In genomic region chr6:40456390-40457013, GRCh38 we compare ENCODE assay signal across 24 cellular contexts.
A peak's percentile ranks its signal among the peaks of the same experiment; 100 is the strongest.
DNase-seq lines count a peak whose midpoint lies in the region; ATAC-seq, FAIRE-seq and TF ChIP-seq lines count a peak whose summit lies in the region.
"Had no signal": no experiment of that assay in that cellular context is flagged by ENCODE, and none has a peak within 500 bp of the region (broad histone marks: within the 10 kb centered on the region; RNA-seq: fewer than 3 reads in every experiment).

No MANE protein-coding gene starts in this region.

- peak; percentile 58 for FAIRE-seq in bronchial epithelial cell (lab: Jason Lieb, UNC)
- FAIRE-seq in H54 (lab: Jason Lieb, UNC), result no peak
- FAIRE-seq: G401.6, K562 had no signal

- H3K4me1 ChIP-seq in right lobe of liver, result peaks cover 0 to 6% (median 0%) of the 10 kb centered on the region in 4 donors
- H3K4me1 ChIP-seq: HAP-1 had no signal

- H3K27ac ChIP-seq in WERI-Rb-1, result peak overlapping the region; percentile 8; the same call in 1 of the 2 replicates
- H3K27ac ChIP-seq in right lobe of liver, result no peak overlapping the region
- H3K27ac ChIP-seq: RWPE1 had no signal

- TF ChIP-seq CTCF in WERI-Rb-1 (IDR thresholded peaks at IDR 0.05; ENCODE audit: low read depth, low read length), result no peak
- TF ChIP-seq CTCF in bronchial epithelial cell (IDR thresholded peaks at IDR 0.05; ENCODE audit: insufficient read depth, low read length, severe bottlenecking), result no peak
- TF ChIP-seq CTCF in right lobe of liver (IDR thresholded peaks at IDR 0.05), result no peak

- H3K9me3 ChIP-seq in WERI-Rb-1 (ENCODE audit: severe bottlenecking), result no peaks in the 10 kb centered on the region
- no peaks in the 10 kb centered on the region for H3K9me3 ChIP-seq in right lobe of liver
- H3K9me3 ChIP-seq: HAP-1 had no signal

- ATAC-seq in right lobe of liver (peak; percentile 61 to 92 (median 74)), GM21367 (IDR thresholded peaks at IDR 0.05; ENCODE audit: unreplicated experiment) (no peak)
- ATAC-seq: GM23338, K562, Panc1 had no signal

- intact Hi-C loops in right lobe of liver (cut with DNase I), result no loop called here

- DNase-seq in WERI-Rb-1 (no peak), bronchial epithelial cell (ENCODE audit: low read depth) (no peak), right lobe of liver (no peak), superior temporal gyrus (ENCODE audit: extremely low spot score) (peak; percentile 48), kidney glomerular epithelial cell (lab: John Stamatoyannopoulos, UW) (no peak), H54 (ENCODE audit: insufficient read length, low spot score) (no peak)
- DNase-seq: C1 segment of cervical spinal cord; CD4-positive, alpha-beta memory T cell; COR-L47; HFFc6; Kasumi-1; NCI-H1092 treated with DMSO at 0.1 percent for 48 hours; NCI-H1436; NCI-H187 treated with DMSO at 0.1 percent for 48 hours; NCI-H524 treated with DMSO at 0.1 percent for 48 hours; NCI-H82; SHP77 had no signal

- H3K36me3 ChIP-seq in WERI-Rb-1 (no peaks in the 10 kb centered on the region; the same call in 1 of the 2 replicates), bronchial epithelial cell (ENCODE audit: control insufficient read depth, insufficient read depth, low read length) (no peaks in the 10 kb centered on the region), right lobe of liver (no peaks in the 10 kb centered on the region)
- H3K36me3 ChIP-seq: HAP-1 had no signal

- no peak overlapping the region for H3K4me3 ChIP-seq in WERI-Rb-1 (ENCODE audit: low read depth, low read length)
- H3K4me3 ChIP-seq in bronchial epithelial cell (ENCODE audit: low read depth, low read length), result no peak overlapping the region
- H3K4me3 ChIP-seq in right lobe of liver, result no peak overlapping the region
- H3K4me3 ChIP-seq: GM23338, HAP-1, K562 had no signal

- TF ChIP-seq POLR2A in right lobe of liver (IDR thresholded peaks at IDR 0.05) (no peak), H54 (IDR thresholded peaks at IDR 0.05; ENCODE audit: low read depth, low read length) (no peak)

- 38% methylated on average over 5 of the region's 5 CpGs for WGBS in right lobe of liver (ENCODE audit: insufficient coverage, low coverage, low lambda C conversion rate, missing lambda C conversion rate)

- H3K27me3 ChIP-seq in WERI-Rb-1 (ENCODE audit: insufficient read depth, low read depth, severe bottlenecking), result no peaks in the 10 kb centered on the region
- no peaks in the 10 kb centered on the region for H3K27me3 ChIP-seq in bronchial epithelial cell (ENCODE audit: control insufficient read depth, insufficient read depth, low read length)
- no peaks in the 10 kb centered on the region for H3K27me3 ChIP-seq in right lobe of liver
